ENCODE assay signal across 13 cellular contexts in the genomic region with DNA sequence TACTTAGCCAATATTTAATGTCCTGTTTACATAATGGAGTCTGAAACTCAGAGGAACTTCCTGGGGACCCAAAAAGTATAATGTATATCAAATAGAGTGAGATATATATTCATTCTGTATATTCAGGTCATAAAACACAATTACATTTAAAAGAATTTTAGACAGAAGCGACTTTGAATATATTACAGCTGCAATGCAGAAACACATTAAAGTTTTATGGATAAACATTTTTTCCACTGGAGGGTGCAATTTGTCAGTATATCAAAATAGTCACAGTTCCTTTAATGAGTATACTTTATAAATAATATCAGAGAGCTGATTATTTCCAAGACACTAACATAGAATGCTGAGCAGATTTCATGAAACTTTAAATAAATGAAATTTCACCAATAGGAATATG. TPM values are rescaled to one million over a fixed set of nuclear protein-coding genes. Genes with fewer than 3 reads are reported as not detected.
DNase-seq lines count a peak whose midpoint lies in the region; ATAC-seq, FAIRE-seq and TF ChIP-seq lines count a peak whose summit lies in the region.
"Had no signal": no experiment of that assay in that cellular context is flagged by ENCODE, and none has a peak within 500 bp of the region (broad histone marks: within the 10 kb centered on the region; RNA-seq: fewer than 3 reads in every experiment).

No MANE protein-coding gene starts in this region.

- no peak for ATAC-seq in activated T-cell treated with anti-CD3 and anti-CD28 coated beads, Interleukin-2, amount 50 U/mL, for 4 hours
- ATAC-seq: activated CD8-positive, alpha-beta T cell treated with anti-CD3 and anti-CD28 coated beads, Interleukin-2, amount 10 ng/mL, durations not matched to agents 7 days and 5 days; left cardiac atrium had no signal

- FAIRE-seq in H54 (lab: Jason Lieb, UNC), result no peak

- H3K9me3 ChIP-seq in HEK293 (ENCODE audit: control insufficient read depth, insufficient read depth, low read depth, low read length) (no peaks in the 10 kb centered on the region), adipocyte (ENCODE audit: control insufficient read depth, low read length) (no peaks in the 10 kb centered on the region)
- no peaks in the 10 kb centered on the region for H3K9me3 ChIP-seq in CD8-positive, alpha-beta memory T cell (ENCODE audit: low read length)

- H3K4me3 Mint-ChIP-seq in CD8-positive, alpha-beta memory T cell, result no peak overlapping the region
- H3K4me3 Mint-ChIP-seq in activated T-cell treated with anti-CD3 and anti-CD28 coated beads, Interleukin-2, amount 50 U/mL, for 4 hours, result no peak overlapping the region
- H3K4me3 Mint-ChIP-seq: activated CD8-positive, alpha-beta T cell treated with anti-CD3 and anti-CD28 coated beads, Interleukin-2, amount 10 ng/mL, durations not matched to agents 7 days and 5 days; activated naive CD8-positive, alpha-beta T cell treated with anti-CD3 and anti-CD28 coated beads, Interleukin-2, amount 10 ng/mL, durations not matched to agents 7 days and 5 days had no signal

- H3K9me3 Mint-ChIP-seq in CD8-positive, alpha-beta memory T cell, result no peaks in the 10 kb centered on the region
- H3K9me3 Mint-ChIP-seq in activated T-cell treated with anti-CD3 and anti-CD28 coated beads, Interleukin-2, amount 50 U/mL, for 4 hours, result no peaks in the 10 kb centered on the region
- H3K9me3 Mint-ChIP-seq: activated naive CD8-positive, alpha-beta T cell treated with anti-CD3 and anti-CD28 coated beads, Interleukin-2, amount 10 ng/mL, durations not matched to agents 7 days and 5 days had no signal

- H3K36me3 ChIP-seq in HEK293 (ENCODE audit: control insufficient read depth in 2 of 2, insufficient read depth in 1 of 2, low read length in 2 of 2), result no peaks in the 10 kb centered on the region
- no peaks in the 10 kb centered on the region for H3K36me3 ChIP-seq in adipocyte (ENCODE audit: control insufficient read depth, insufficient read depth, low read length, severe bottlenecking)
- H3K36me3 ChIP-seq in CD8-positive, alpha-beta memory T cell (ENCODE audit: insufficient read depth, low read length), result no peaks in the 10 kb centered on the region

- DNase-seq in AG10803 (ENCODE audit: low read depth) (no peak), adipocyte (ENCODE audit: low read depth) (peak; percentile 56), left kidney (ENCODE audit: low read depth, low spot score) (peak; percentile 7), H54 (ENCODE audit: insufficient read length, low spot score) (no peak)
- no peak for DNase-seq in activated CD8-positive, alpha-beta memory T cell treated with anti-CD3 and anti-CD28 coated beads for 24 hours
- DNase-seq in CD8-positive, alpha-beta memory T cell, result no peak
- no peak for DNase-seq in activated T-cell treated with anti-CD3 and anti-CD28 coated beads, Interleukin-2, amount 50 U/mL, for 4 hours
- DNase-seq: activated CD8-positive, alpha-beta T cell treated with anti-CD3 and anti-CD28 coated beads, Interleukin-2, amount 10 ng/mL, durations not matched to agents 7 days and 5 days; activated naive CD8-positive, alpha-beta T cell treated with anti-CD3 and anti-CD28 coated beads, Interleukin-2, amount 10 ng/mL, durations not matched to agents 7 days and 5 days; DMS 273 treated with DMSO at 0.1 percent for 48 hours; left cardiac atrium; NCI-H345 had no signal

- no peak overlapping the region for H3K9ac ChIP-seq in adipocyte (ENCODE audit: low read length)

- POLR2A ChIA-PET in HEK293 (lab: Yijun Ruan, JAX), result no interaction called here
- POLR2A ChIA-PET in CD8-positive, alpha-beta memory T cell (lab: Charles Lee), result no interaction called here

- TF ChIP-seq CTCF in AG10803 (conservative IDR thresholded peaks at IDR 0.05; ENCODE audit: low read length), result peak; percentile 34
- no peak for TF ChIP-seq CTCF in HEK293 (tag by site-specific recombination; IDR thresholded peaks at IDR 0.05)

- H3K4me3 ChIP-seq in AG10803 (ENCODE audit: low read length) (no peak overlapping the region), HEK293 (ENCODE audit: low read depth, low read length) (no peak overlapping the region), adipocyte (ENCODE audit: low read length) (no peak overlapping the region)
- H3K4me3 ChIP-seq in CD8-positive, alpha-beta memory T cell (ENCODE audit: low read length), result no peak overlapping the region

- no peaks in the 10 kb centered on the region for H3K4me1 Mint-ChIP-seq in CD8-positive, alpha-beta memory T cell
- H3K4me1 Mint-ChIP-seq in activated T-cell treated with anti-CD3 and anti-CD28 coated beads, Interleukin-2, amount 50 U/mL, for 4 hours (ENCODE audit: low read depth), result peaks cover 2% of the 10 kb centered on the region

- TF ChIP-seq POLR2A in H54 (IDR thresholded peaks at IDR 0.05; ENCODE audit: low read depth, low read length), result no peak

- no peak overlapping the region for H3K27ac Mint-ChIP-seq in CD8-positive, alpha-beta memory T cell
- H3K27ac Mint-ChIP-seq: activated CD8-positive, alpha-beta T cell treated with anti-CD3 and anti-CD28 coated beads, Interleukin-2, amount 10 ng/mL, durations not matched to agents 7 days and 5 days; activated naive CD8-positive, alpha-beta T cell treated with anti-CD3 and anti-CD28 coated beads, Interleukin-2, amount 10 ng/mL, durations not matched to agents 7 days and 5 days had no signal

- H3K4me1 ChIP-seq in HEK293 (ENCODE audit: control insufficient read depth, insufficient read depth, low read length) (no peaks in the 10 kb centered on the region), adipocyte (ENCODE audit: control insufficient read depth, insufficient read depth, low read length) (no peaks in the 10 kb centered on the region)
- H3K4me1 ChIP-seq in CD8-positive, alpha-beta memory T cell (ENCODE audit: insufficient read depth, low read length), result no peaks in the 10 kb centered on the region

- no peak overlapping the region for H3K27ac ChIP-seq in HEK293 (ENCODE audit: extremely low read depth, low read depth, low read length)
- H3K27ac ChIP-seq in CD8-positive, alpha-beta memory T cell (ENCODE audit: low read depth, low read length), result no peak overlapping the region

- H3K27me3 Mint-ChIP-seq in CD8-positive, alpha-beta memory T cell, result peaks cover 0 to 2% of the 10 kb centered on the region in 2 donors
- H3K27me3 Mint-ChIP-seq in activated T-cell treated with anti-CD3 and anti-CD28 coated beads, Interleukin-2, amount 50 U/mL, for 4 hours (ENCODE audit: low read depth), result no peaks in the 10 kb centered on the region
- H3K27me3 Mint-ChIP-seq: activated naive CD8-positive, alpha-beta T cell treated with anti-CD3 and anti-CD28 coated beads, Interleukin-2, amount 10 ng/mL, durations not matched to agents 7 days and 5 days had no signal

- no peaks in the 10 kb centered on the region for H3K27me3 ChIP-seq in adipocyte (replicated peaks; ENCODE audit: control insufficient read depth, insufficient read depth, low read length)
- H3K27me3 ChIP-seq in CD8-positive, alpha-beta memory T cell (ENCODE audit: insufficient read depth, low read length, poor library complexity, severe bottlenecking), result no peaks in the 10 kb centered on the region

- peaks cover 0 to 10% (median 0%) of the 10 kb centered on the region in 3 donors for H3K36me3 Mint-ChIP-seq in CD8-positive, alpha-beta memory T cell
- no peaks in the 10 kb centered on the region for H3K36me3 Mint-ChIP-seq in activated T-cell treated with anti-CD3 and anti-CD28 coated beads, Interleukin-2, amount 50 U/mL, for 4 hours (ENCODE audit: insufficient read depth)
- H3K36me3 Mint-ChIP-seq: activated naive CD8-positive, alpha-beta T cell treated with anti-CD3 and anti-CD28 coated beads, Interleukin-2, amount 10 ng/mL, durations not matched to agents 7 days and 5 days had no signal

- CTCF ChIA-PET in HEK293 (lab: Yijun Ruan, JAX), result interaction anchor here (0.6 to 2.1 kb wide), 7 partner anchors 11 to 283 kb away, joined by 3 to 8 read pairs (median 4); no protein-coding TSS in a partner anchor
- CTCF ChIA-PET in CD8-positive, alpha-beta memory T cell (lab: Charles Lee), result no interaction called here

TF ChIP-seq in HEK293, 187 proteins besides CTCF, POLR2A, EP300 and RAD21:
- no peak for TF ChIP-seq ZNF311 (tag by site-specific recombination; IDR thresholded peaks at IDR 0.05; ENCODE audit: borderline replicate concordance)
- TF ChIP-seq ZNF292 (tag by site-specific recombination; IDR thresholded peaks at IDR 0.05; ENCODE audit: borderline replicate concordance, low read depth), result no peak
- TF ChIP-seq ZNF654 (tag by site-specific recombination; IDR thresholded peaks at IDR 0.05; ENCODE audit: low read depth), result peak; percentile 18

RNA-seq across cellular contexts. Expression of a gene that starts 23.1 kb away (rescaled TPM):
- 1 to 10 TPM; 4.7 TPM for total RNA-seq in CD8-positive, alpha-beta memory T cell
- 1.7 TPM for polyA plus RNA-seq in CD8-positive, alpha-beta memory T cell
- 1 to 10 TPM; 2.5 TPM for total RNA-seq in activated T-cell treated with anti-CD3 and anti-CD28 coated beads, Interleukin-2, amount 50 U/mL, for 4 hours

RNA-seq across cellular contexts. Expression of a gene that starts 43.9 kb away (rescaled TPM):
- total RNA-seq in CD8-positive, alpha-beta memory T cell, result under 1 TPM in 1 of 2 experiments, not detected in 1; 0.26 TPM
- 0.05 TPM for polyA plus RNA-seq in CD8-positive, alpha-beta memory T cell
- not detected for total RNA-seq in activated T-cell treated with anti-CD3 and anti-CD28 coated beads, Interleukin-2, amount 50 U/mL, for 4 hours

Comparison
In these comparisons a context has a peak if more than half of its experiments do, and no peak if none do; other contexts are left out.
1. DNase-seq: peak in adipocyte (single experiment) and left kidney (single experiment); none in AG10803 (single experiment), activated CD8-positive, alpha-beta memory T cell treated with anti-CD3 and anti-CD28 coated beads for 24 hours (single experiment), H54 (single experiment), CD8-positive, alpha-beta memory T cell (0 of 5) and activated T-cell treated with anti-CD3 and anti-CD28 coated beads, Interleukin-2, amount 50 U/mL, for 4 hours (single experiment).